9 cellular contexts compared by ENCODE assay signal in the genomic region with DNA sequence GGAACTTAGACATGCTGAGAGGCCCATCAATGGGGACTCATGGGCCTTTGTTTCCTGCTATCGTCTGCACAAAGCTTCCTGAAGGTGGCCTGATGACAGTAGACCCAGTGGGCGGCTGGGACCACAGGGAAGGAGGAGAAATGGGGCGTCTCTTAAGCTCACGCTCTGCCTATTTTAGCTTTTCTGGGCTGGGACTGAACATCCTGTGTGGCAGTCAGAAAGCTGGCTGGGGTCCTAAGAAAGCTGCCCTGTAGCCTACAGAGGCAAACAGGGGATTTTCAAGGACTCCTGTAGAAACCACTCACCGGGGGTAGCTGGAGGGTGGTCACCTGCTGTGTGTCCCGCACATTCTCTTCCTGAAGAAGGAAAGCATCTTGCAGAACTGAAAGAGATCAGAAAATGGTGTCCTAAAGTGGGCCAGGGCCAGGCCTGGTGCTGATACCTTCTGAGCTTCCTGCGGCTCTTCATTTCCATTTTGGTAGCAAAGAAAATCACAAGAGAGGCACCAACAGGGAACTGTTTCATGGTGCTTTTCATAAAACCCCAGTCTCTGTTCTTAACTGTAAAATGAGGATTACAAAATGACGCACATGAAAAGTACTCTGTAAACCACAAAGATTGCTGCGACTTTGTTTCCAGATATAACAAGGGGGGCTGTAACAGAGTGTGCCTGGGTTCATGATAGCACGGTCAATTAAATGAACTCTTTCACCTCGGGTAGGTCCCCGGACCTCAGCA. TPM values are rescaled to one million over a fixed set of nuclear protein-coding genes. Genes with fewer than 3 reads are reported as not detected.
A peak's percentile ranks its signal among the peaks of the same experiment; 100 is the strongest.
DNase-seq lines count a peak whose midpoint lies in the region; ATAC-seq and TF ChIP-seq lines count a peak whose summit lies in the region.
"Had no signal": no experiment of that assay in that cellular context is flagged by ENCODE, and none has a peak within 500 bp of the region (broad histone marks: within the 10 kb centered on the region; RNA-seq: fewer than 3 reads in every experiment).

No MANE protein-coding gene starts in this region.

- peak overlapping the region in 1 of 2 donors; percentile 90 for H3K27ac Mint-ChIP-seq in T-cell
- peak overlapping the region; percentile 26 to 99 (median 98) for H3K27ac Mint-ChIP-seq in naive thymus-derived CD8-positive, alpha-beta T cell
- peak overlapping the region in 1 of 2 donors; percentile 55 for H3K27ac Mint-ChIP-seq in natural killer cell treated with Interleukin-12 subunit alpha and Interleukin-12 subunit beta and Interleukin-15 and Interleukin-18, amount 100 ng/mL, for 72 hours
- no peak overlapping the region for H3K27ac Mint-ChIP-seq in glutamatergic neuron (ENCODE audit: unreplicated experiment)

- H3K27me3 Mint-ChIP-seq in T-cell (no peaks in the 10 kb centered on the region), glutamatergic neuron (ENCODE audit: unreplicated experiment) (peaks cover 6% of the 10 kb centered on the region)
- no peaks in the 10 kb centered on the region for H3K27me3 Mint-ChIP-seq in naive thymus-derived CD8-positive, alpha-beta T cell
- no peaks in the 10 kb centered on the region for H3K27me3 Mint-ChIP-seq in natural killer cell treated with Interleukin-12 subunit alpha and Interleukin-12 subunit beta and Interleukin-15 and Interleukin-18, amount 100 ng/mL, for 72 hours

- peak overlapping the region in 2 of 3 donors; percentile 55 to 73 for H3K4me3 Mint-ChIP-seq in T-cell
- H3K4me3 Mint-ChIP-seq in naive thymus-derived CD8-positive, alpha-beta T cell = peak overlapping the region in 8 of 10 donors; percentile 78 to 93 (median 88)
- H3K4me3 Mint-ChIP-seq in natural killer cell treated with Interleukin-12 subunit alpha and Interleukin-12 subunit beta and Interleukin-15 and Interleukin-18, amount 100 ng/mL, for 72 hours = no peak overlapping the region
- H3K4me3 Mint-ChIP-seq in glutamatergic neuron (ENCODE audit: unreplicated experiment) = no peak overlapping the region

- TF ChIP-seq CTCF in glutamatergic neuron (IDR thresholded peaks at IDR 0.05; ENCODE audit: partially characterized antibody, unreplicated experiment) = no peak

- peak; percentile 39 for ATAC-seq in GM18870 (IDR thresholded peaks at IDR 0.05; ENCODE audit: unreplicated experiment)
- ATAC-seq in GM21723 (IDR thresholded peaks at IDR 0.05; ENCODE audit: unreplicated experiment) = peak; percentile 47
- ATAC-seq in T-cell (replicated peaks in 1 of 4) = peak; percentile 47 to 71 (median 56)
- peak; percentile 71 to 75 for ATAC-seq in naive thymus-derived CD8-positive, alpha-beta T cell
- no peak for ATAC-seq in natural killer cell treated with Interleukin-12 subunit alpha and Interleukin-12 subunit beta and Interleukin-15 and Interleukin-18, amount 100 ng/mL, for 72 hours

- POLR2A ChIA-PET in T-cell (lab: Charles Lee) = interaction anchor here in 1 of 2 donors (0.6 kb wide), 1 partner anchor 49 kb away, joined by 10 read pairs; no protein-coding TSS in a partner anchor
- POLR2A ChIA-PET in naive thymus-derived CD8-positive, alpha-beta T cell (lab: Charles Lee) = interaction anchor here (0.8 to 3.5 kb wide), 9 partner anchors 9 to 392 kb away, joined by 3 to 34 read pairs (median 4); a partner anchor contains a TSS

- DNase-seq in T-cell = peak in 9 of 34 experiments; percentile 7 to 56 (median 16)
- DNase-seq in naive thymus-derived CD8-positive, alpha-beta T cell = peak in 7 of 10 donors; percentile 26 to 82 (median 57)
- no peak for DNase-seq in natural killer cell treated with Interleukin-12 subunit alpha and Interleukin-12 subunit beta and Interleukin-15 and Interleukin-18, amount 100 ng/mL, for 72 hours (ENCODE audit: low spot score)
- DNase-seq in RKO (ENCODE audit: low spot score) = no peak
- no peak for DNase-seq in glutamatergic neuron
- DNase-seq: DMS79, heart left ventricle had no signal

- no peaks in the 10 kb centered on the region for H3K9me3 Mint-ChIP-seq in T-cell
- H3K9me3 Mint-ChIP-seq in naive thymus-derived CD8-positive, alpha-beta T cell = no peaks in the 10 kb centered on the region
- no peaks in the 10 kb centered on the region for H3K9me3 Mint-ChIP-seq in natural killer cell treated with Interleukin-12 subunit alpha and Interleukin-12 subunit beta and Interleukin-15 and Interleukin-18, amount 100 ng/mL, for 72 hours
- peaks cover 5% of the 10 kb centered on the region for H3K9me3 Mint-ChIP-seq in glutamatergic neuron (ENCODE audit: unreplicated experiment)

- peaks cover 0 to 39% (median 32%) of the 10 kb centered on the region in 3 donors for H3K4me1 Mint-ChIP-seq in T-cell
- H3K4me1 Mint-ChIP-seq in naive thymus-derived CD8-positive, alpha-beta T cell = peaks cover 31 to 73% (median 43%) of the 10 kb centered on the region in 4 donors
- no peaks in the 10 kb centered on the region for H3K4me1 Mint-ChIP-seq in natural killer cell treated with Interleukin-12 subunit alpha and Interleukin-12 subunit beta and Interleukin-15 and Interleukin-18, amount 100 ng/mL, for 72 hours (ENCODE audit: low read depth in 2 of 2)
- H3K4me1 Mint-ChIP-seq in glutamatergic neuron (ENCODE audit: low read depth, unreplicated experiment) = peaks cover 2% of the 10 kb centered on the region

- H3K36me3 Mint-ChIP-seq in T-cell = peaks cover 28% of the 10 kb centered on the region
- H3K36me3 Mint-ChIP-seq in naive thymus-derived CD8-positive, alpha-beta T cell = peaks cover 0 to 40% (median 19%) of the 10 kb centered on the region in 3 donors
- peaks cover 8% of the 10 kb centered on the region for H3K36me3 Mint-ChIP-seq in natural killer cell treated with Interleukin-12 subunit alpha and Interleukin-12 subunit beta and Interleukin-15 and Interleukin-18, amount 100 ng/mL, for 72 hours
- H3K36me3 Mint-ChIP-seq in glutamatergic neuron (ENCODE audit: unreplicated experiment) = no peaks in the 10 kb centered on the region

- CTCF ChIA-PET in T-cell (lab: Charles Lee) = interaction anchor here in 1 of 2 donors (0.7 kb wide), 1 partner anchor 161 kb away, joined by 11 read pairs; no protein-coding TSS in a partner anchor

RNA-seq across cellular contexts. Expression of a gene that starts 8.6 kb away (rescaled TPM):
- 10 to 100 TPM; 12.2 to 29.3 (median 23.6) TPM for total RNA-seq in T-cell
- total RNA-seq in naive thymus-derived CD8-positive, alpha-beta T cell = 10 to 100 TPM; 73.9 to 77.8 TPM
- polyA plus RNA-seq in naive thymus-derived CD8-positive, alpha-beta T cell = 10 to 100 TPM; 17.3 to 36.3 (median 20.4) TPM
- total RNA-seq in natural killer cell treated with Interleukin-12 subunit alpha and Interleukin-12 subunit beta and Interleukin-15 and Interleukin-18, amount 100 ng/mL, for 72 hours = 10 to 100 TPM; 17.2 to 24.5 TPM
- total RNA-seq in glutamatergic neuron (ENCODE audit: unreplicated experiment) = 60.5 TPM

Comparison
In these comparisons a context has a peak if more than half of its experiments do, and no peak if none do; other contexts are left out.
1. ATAC-seq: peak in GM18870 (single experiment), GM21723 (single experiment), T-cell (4 of 4) and naive thymus-derived CD8-positive, alpha-beta T cell (2 of 2); none in natural killer cell treated with Interleukin-12 subunit alpha and Interleukin-12 subunit beta and Interleukin-15 and Interleukin-18, amount 100 ng/mL, for 72 hours (0 of 2).
2. DNase-seq: peak in naive thymus-derived CD8-positive, alpha-beta T cell (7 of 10); none in natural killer cell treated with Interleukin-12 subunit alpha and Interleukin-12 subunit beta and Interleukin-15 and Interleukin-18, amount 100 ng/mL, for 72 hours (single experiment), RKO (single experiment) and glutamatergic neuron (single experiment).
3. H3K4me3 Mint-ChIP-seq: peak in T-cell (2 of 3) and naive thymus-derived CD8-positive, alpha-beta T cell (8 of 10); none in natural killer cell treated with Interleukin-12 subunit alpha and Interleukin-12 subunit beta and Interleukin-15 and Interleukin-18, amount 100 ng/mL, for 72 hours (single experiment) and glutamatergic neuron (single experiment).